ENCODE assay signal across 20 cellular contexts in the genomic region with DNA sequence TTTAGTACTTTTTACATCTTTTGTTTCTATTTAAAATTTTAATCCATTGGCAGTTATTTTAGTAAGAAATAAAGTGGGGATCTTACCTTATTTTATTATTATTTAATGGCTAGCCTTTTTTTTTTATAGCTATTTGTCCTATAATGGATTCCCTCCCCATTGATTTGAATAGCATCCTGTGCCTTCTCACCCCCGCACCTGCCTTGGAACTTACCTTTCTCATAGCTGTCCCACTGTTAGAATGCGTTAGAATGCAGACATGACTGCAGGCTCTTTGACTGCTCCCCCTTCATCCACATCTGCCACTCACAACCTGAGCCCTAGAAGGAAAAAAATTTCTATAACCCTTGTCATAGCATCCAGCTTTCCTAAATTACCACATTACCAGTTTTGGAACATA. TPM values are rescaled to one million over a fixed set of nuclear protein-coding genes. Genes with fewer than 3 reads are reported as not detected.
"Had no signal": no experiment of that assay in that cellular context is flagged by ENCODE, and none has a peak within 500 bp of the region (broad histone marks: within the 10 kb centered on the region; RNA-seq: fewer than 3 reads in every experiment).

No MANE protein-coding gene starts in this region.

- H3K27ac Mint-ChIP-seq: nephron progenitor cell; stimulated activated effector memory CD8-positive, alpha-beta T cell treated with anti-CD3 and anti-CD28 coated beads, Interleukin-12 subunit alpha, Interleukin-12 subunit beta, amount 100 ng/mL, for 72 hours had no signal

- ATAC-seq: foreskin keratinocyte; gastroesophageal sphincter; heart left ventricle; left ventricle myocardium superior; lower lobe of right lung; naive thymus-derived CD8-positive, alpha-beta T cell; sciatic nerve; stimulated activated effector memory CD8-positive, alpha-beta T cell treated with anti-CD3 and anti-CD28 coated beads, Interleukin-12 subunit alpha, Interleukin-12 subunit beta, amount 100 ng/mL, for 72 hours had no signal

- H3K36me3 Mint-ChIP-seq: stimulated activated effector memory CD8-positive, alpha-beta T cell treated with anti-CD3 and anti-CD28 coated beads, Interleukin-12 subunit alpha, Interleukin-12 subunit beta, amount 100 ng/mL, for 72 hours had no signal

- DNase-seq: dermis blood vessel endothelial cell; effector memory CD4-positive, alpha-beta T cell; foreskin keratinocyte; heart left ventricle; hippocampal formation; left ventricle myocardium superior; lower lobe of right lung; naive thymus-derived CD8-positive, alpha-beta T cell; nephron progenitor cell; nucleus accumbens; stimulated activated CD4-positive, alpha-beta T cell treated with anti-CD3 and anti-CD28 coated beads, Interleukin-2, amount 100 ng/mL, for 24 hours; stimulated activated CD4-positive, alpha-beta T cell treated with anti-CD3 and anti-CD28 coated beads, Interleukin-4, amount 100 ng/mL, for 24 hours; stimulated activated naive CD4-positive, alpha-beta T cell treated with Interleukin-2 at 50 U/mL for 16 hours; stomach; thyroid gland had no signal

- H3K4me3 Mint-ChIP-seq: naive thymus-derived CD8-positive, alpha-beta T cell; nephron progenitor cell; stimulated activated effector memory CD8-positive, alpha-beta T cell treated with anti-CD3 and anti-CD28 coated beads, Interleukin-12 subunit alpha, Interleukin-12 subunit beta, amount 100 ng/mL, for 72 hours had no signal

- H3K4me1 Mint-ChIP-seq: naive thymus-derived CD8-positive, alpha-beta T cell; stimulated activated effector memory CD8-positive, alpha-beta T cell treated with anti-CD3 and anti-CD28 coated beads, Interleukin-12 subunit alpha, Interleukin-12 subunit beta, amount 100 ng/mL, for 72 hours had no signal

RNA-seq across cellular contexts. Expression of a gene that starts 9.1 kb away (rescaled TPM):
- total RNA-seq: dermis blood vessel endothelial cell, endothelial cell of umbilical vein, right atrium auricular region had no signal
